Comparison of ENCODE assay signal across 23 cellular contexts in genomic region chr1:55993608-55994251, GRCh38.
"Had no signal": no experiment of that assay in that cellular context is flagged by ENCODE, and none has a peak within 500 bp of the region (broad histone marks: within the 10 kb centered on the region; RNA-seq: fewer than 3 reads in every experiment).

No MANE protein-coding gene starts in this region.

- H2AFZ ChIP-seq: hepatocyte had no signal

- H3K4me3 ChIP-seq: hepatocyte, left lung, lung, ovary, prostate gland, thoracic aorta had no signal

- H3K36me3 Mint-ChIP-seq: activated naive CD8-positive, alpha-beta T cell; immature natural killer cell; naive thymus-derived CD4-positive, alpha-beta T cell; T-cell; type B pancreatic cell had no signal

- H3K4me1 ChIP-seq: left lung, prostate gland had no signal

- H3K27ac ChIP-seq: epithelial cell of prostate, hepatocyte, left lung, ovary, prostate gland, thoracic aorta, VCaP had no signal

- H3K4me3 Mint-ChIP-seq: activated CD8-positive, alpha-beta T cell treated with anti-CD3 and anti-CD28 coated beads, Interleukin-2, amount 10 ng/mL, durations not matched to agents 7 days and 5 days; activated naive CD8-positive, alpha-beta T cell; activated T-helper 17 cell treated with anti-CD3 and anti-CD28 coated beads, Interleukin-2, amount 50 U/mL, for 72 hours; immature natural killer cell; naive thymus-derived CD4-positive, alpha-beta T cell; T-cell; T-helper 2 cell treated with Interferon-gamma antibody and Interleukin-4, amounts not matched to agents 5 μg/mL and 100 μg/mL, for 36 hours; type B pancreatic cell had no signal

- H3K9me3 ChIP-seq: ovary, prostate gland, thoracic aorta had no signal

- DNase-seq: activated CD4-positive, alpha-beta T cell treated with anti-CD3 and anti-CD28 coated beads, Interleukin-2, amount 50 U/mL, for 1 hour; activated CD4-positive, CD25-positive, alpha-beta regulatory T cell treated with anti-CD3 and anti-CD28 coated beads, Interleukin-2, amount 50 U/mL, for 72 hours; activated CD8-positive, alpha-beta T cell treated with anti-CD3 and anti-CD28 coated beads, Interleukin-2, amount 10 ng/mL, durations not matched to agents 7 days and 5 days; foreskin melanocyte; glutamatergic neuron; immature natural killer cell; kidney glomerular epithelial cell; left lung; naive thymus-derived CD4-positive, alpha-beta T cell; ovary; stimulated activated CD4-positive, alpha-beta T cell treated with anti-CD3 and anti-CD28 coated beads, Interleukin-4, amount 100 ng/mL, for 24 hours; stimulated activated naive CD4-positive, alpha-beta T cell treated with Interleukin-2 at 50 U/mL for 16 hours; T-cell had no signal

- H3K4me2 ChIP-seq: hepatocyte had no signal

- H3K4me1 Mint-ChIP-seq: activated T-helper 17 cell treated with anti-CD3 and anti-CD28 coated beads, Interleukin-2, amount 50 U/mL, for 72 hours; immature natural killer cell; naive thymus-derived CD4-positive, alpha-beta T cell; T-cell had no signal

- H3K79me2 ChIP-seq: hepatocyte had no signal

- H3K27ac Mint-ChIP-seq: activated CD8-positive, alpha-beta T cell treated with anti-CD3 and anti-CD28 coated beads, Interleukin-2, amount 10 ng/mL, durations not matched to agents 7 days and 5 days; activated naive CD8-positive, alpha-beta T cell; activated T-helper 17 cell treated with anti-CD3 and anti-CD28 coated beads, Interleukin-2, amount 50 U/mL, for 72 hours; immature natural killer cell; naive thymus-derived CD4-positive, alpha-beta T cell; T-cell; T-helper 2 cell treated with Interferon-gamma antibody and Interleukin-4, amounts not matched to agents 5 μg/mL and 100 μg/mL, for 36 hours; type B pancreatic cell had no signal

- H3K27me3 Mint-ChIP-seq: T-cell, type B pancreatic cell had no signal

- H3K36me3 ChIP-seq: left lung, ovary, prostate gland, thoracic aorta had no signal

- H3K27me3 ChIP-seq: hepatocyte, left lung, ovary had no signal
